8 cellular contexts compared by ENCODE assay signal in genomic region chr3:190513409-190514162, GRCh38. TPM values are rescaled to one million over a fixed set of nuclear protein-coding genes. Genes with fewer than 3 reads are reported as not detected.
DNase-seq lines count a peak whose midpoint lies in the region; ATAC-seq and TF ChIP-seq lines count a peak whose summit lies in the region.

TSS of gene IL1RAP (plus strand) at chr3:190514085. CDS start at chr3:190564290, 50,205 bp downstream.

- peak; percentile 99 for ATAC-seq in HG03095 (IDR thresholded peaks at IDR 0.05; ENCODE audit: unreplicated experiment)
- peak; percentile 96 for ATAC-seq in activated B cell treated with CpG ODN at 0.5 μM for 24 hours (ENCODE audit: low read depth)

- peaks cover 34% of the 10 kb centered on the region for H3K4me1 ChIP-seq in ACC112 (ENCODE audit: control insufficient read depth, insufficient read depth, low read length, unreplicated experiment)

- no peaks in the 10 kb centered on the region for H3K36me3 ChIP-seq in ACC112 (ENCODE audit: insufficient read depth, low read length)

- H3K27ac ChIP-seq in ACC112 (ENCODE audit: low read depth, low read length) (peak within 1 kb of the TSS; percentile 66), caudate nucleus (ENCODE audit: low read depth, low read length) (peak within 1 kb of the TSS; percentile 27)

- H3K4me3 Mint-ChIP-seq in activated B cell treated with CpG ODN at 0.5 μM for 24 hours, result peak within 1 kb of the TSS; percentile 92

- H3K4me3 ChIP-seq in ACC112 (ENCODE audit: low read depth, low read length), result peak within 1 kb of the TSS; percentile 93

- H3K36me3 Mint-ChIP-seq in activated B cell treated with CpG ODN at 0.5 μM for 24 hours (ENCODE audit: low read depth), result peaks cover 6% of the 10 kb centered on the region

- H3K9me3 Mint-ChIP-seq in activated B cell treated with CpG ODN at 0.5 μM for 24 hours, result no peaks in the 10 kb centered on the region

- DNase-seq in NCI-H2196 (lab: John Stamatoyannopoulos, UW; ENCODE audit: unreplicated experiment), result peak; percentile 85
- peak; percentile 83 for DNase-seq in activated B cell treated with CpG ODN at 0.5 μM for 24 hours
- peak in 59 of 61 donors; percentile 19 to 95 (median 74) for DNase-seq in caudate nucleus (lab: John Stamatoyannopoulos, UW)
- peak; percentile 93 for DNase-seq in islet precursor cell
- peak; percentile 83 for DNase-seq in stimulated activated CD4-positive, alpha-beta T cell treated with anti-CD3 and anti-CD28 coated beads, Interleukin-12 subunit alpha, Interleukin-12 subunit beta, amount 100 ng/mL, for 4 hours

- peaks cover 42% of the 10 kb centered on the region for H3K79me2 ChIP-seq in ACC112 (ENCODE audit: control insufficient read depth, insufficient read depth, low read length, unreplicated experiment)

- peak within 1 kb of the TSS; percentile 84 for H3K27ac Mint-ChIP-seq in activated B cell treated with CpG ODN at 0.5 μM for 24 hours

- H2AFZ ChIP-seq in ACC112 (ENCODE audit: low read length, unreplicated experiment), result peak within 1 kb of the TSS; percentile 83

- H3K4me1 Mint-ChIP-seq in activated B cell treated with CpG ODN at 0.5 μM for 24 hours, result peaks cover 18% of the 10 kb centered on the region

- TF ChIP-seq POLR2A in GM18526 (IDR thresholded peaks at IDR 0.05; ENCODE audit: extremely low read depth, insufficient read length), result peak; percentile 24

- CTCF ChIA-PET in activated B cell treated with CpG ODN at 0.5 μM for 24 hours (lab: Charles Lee), result interaction anchor here (1.0 to 1.5 kb wide), 3 partner anchors 14 to 183 kb away, joined by 3 read pairs; no protein-coding TSS in a partner anchor

- H3K27me3 Mint-ChIP-seq in activated B cell treated with CpG ODN at 0.5 μM for 24 hours, result peaks cover 9% of the 10 kb centered on the region

- no peak for TF ChIP-seq CTCF in activated B cell treated with CpG ODN at 0.5 μM for 24 hours (IDR thresholded peaks at IDR 0.05)

- no peaks in the 10 kb centered on the region for H3K27me3 ChIP-seq in ACC112 (ENCODE audit: insufficient read depth, low read length)

- POLR2A ChIA-PET in activated B cell treated with CpG ODN at 0.5 μM for 24 hours (lab: Charles Lee), result interaction anchor here (0.6 to 1.0 kb wide), 2 partner anchors 14 to 105 kb away, joined by 3 to 8 read pairs; no protein-coding TSS in a partner anchor

- intact Hi-C loops in activated B cell treated with CpG ODN at 0.5 μM for 24 hours (cut with micrococcal nuclease), result loop anchor here (1.0 to 2.0 kb wide), 3 partner anchors 73 to 184 kb away; no protein-coding TSS in a partner anchor

RNA-seq across cellular contexts. Expression of gene IL1RAP, which starts in this region (rescaled TPM):
- 4.7 and 6.3 TPM in 2 replicates for total RNA-seq in activated B cell treated with CpG ODN at 0.5 μM for 24 hours

Comparison
In these comparisons a context has a peak if more than half of its experiments do, and no peak if none do; other contexts are left out.
1. Peak in every context shown above with its lines: DNase-seq, ATAC-seq, H3K4me3 ChIP-seq and H3K27ac ChIP-seq.